19 cellular contexts compared by ENCODE assay signal in the genomic region with DNA sequence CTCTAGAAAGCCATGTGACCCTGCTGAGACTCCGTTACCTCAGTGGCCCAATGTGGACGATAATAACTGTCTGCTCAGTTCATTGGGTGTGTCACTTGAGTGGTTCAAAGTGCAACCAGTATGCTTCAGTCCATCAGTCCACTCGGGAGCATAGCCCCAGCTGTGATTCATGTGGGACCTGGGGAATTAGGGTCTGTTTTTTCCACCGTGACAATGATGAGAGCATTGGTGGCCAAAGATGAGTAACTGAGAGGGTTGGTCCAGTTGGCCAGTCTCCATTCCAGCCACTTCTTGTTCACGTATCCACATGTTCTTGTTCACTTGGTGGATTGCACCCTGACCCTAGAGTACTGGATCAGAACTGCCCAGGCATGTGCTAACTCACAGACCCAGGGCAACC.
DNase-seq lines count a peak whose midpoint lies in the region; ATAC-seq and TF ChIP-seq lines count a peak whose summit lies in the region.
"Had no signal": no experiment of that assay in that cellular context is flagged by ENCODE, and none has a peak within 500 bp of the region (broad histone marks: within the 10 kb centered on the region; RNA-seq: fewer than 3 reads in every experiment).

No MANE protein-coding gene starts in this region.

- no peaks in the 10 kb centered on the region for H3K36me3 ChIP-seq in mesenchymal stem cell (ENCODE audit: control insufficient read depth in 1 of 2, insufficient read depth in 2 of 2, low read depth in 1 of 2, low read length in 2 of 2)
- H3K36me3 ChIP-seq: HAP-1 had no signal

- DNase-seq in epithelial cell of prostate (ENCODE audit: low read depth, low spot score) (no peak), glutamatergic neuron (no peak), mesenchymal stem cell (no peak), DMS 273 (lab: John Stamatoyannopoulos, UW; ENCODE audit: unreplicated experiment) (no peak), H9 (no peak)
- no peak for DNase-seq in activated CD4-positive, alpha-beta T cell treated with anti-CD3 and anti-CD28 coated beads, Interleukin-2, amount 50 U/mL, for 48 hours
- DNase-seq: C1 segment of cervical spinal cord; Calu3; CD4-positive, alpha-beta memory T cell; COR-L47; DMS 273 treated with DMSO at 0.1 percent for 48 hours; DMS79; EL; GDM1; HFFc6 had no signal

- H2AFZ ChIP-seq in mesenchymal stem cell (ENCODE audit: low read depth, low read length) (no peak overlapping the region), H9 (ENCODE audit: low read length) (no peak overlapping the region)
- H2AFZ ChIP-seq: GM23338 had no signal

- H4K91ac ChIP-seq in mesenchymal stem cell (ENCODE audit: low read length) (peak overlapping the region; percentile 11), H9 (ENCODE audit: insufficient read length, low read depth, low read length) (no peak overlapping the region)

- H2BK120ac ChIP-seq in mesenchymal stem cell (ENCODE audit: low read depth, low read length): no peak overlapping the region
- H2BK120ac ChIP-seq in H9 (ENCODE audit: low read depth, low read length, poor library complexity, severe bottlenecking): no peak overlapping the region

- 91% methylated on average over 5 of the region's 5 CpGs for WGBS in mesenchymal stem cell
- no CpG with 5 or more reads among the region's 5 CpGs for WGBS in H9 (ENCODE audit: extremely low coverage, insufficient read length, low lambda C conversion rate)

- H3K4ac ChIP-seq in mesenchymal stem cell (ENCODE audit: low read depth in 1 of 2, low read length in 2 of 2) (no peak overlapping the region), H9 (ENCODE audit: low read depth, low read length) (no peak overlapping the region)

- H3K4me3 ChIP-seq in mesenchymal stem cell (ENCODE audit: insufficient read depth in 1 of 2, low read depth in 1 of 2, low read length in 2 of 2): no peak overlapping the region
- H3K4me3 ChIP-seq: GM12878, GM23338, HAP-1 had no signal

- H3K9me3 Mint-ChIP-seq in glutamatergic neuron (ENCODE audit: unreplicated experiment) (peaks cover 1% of the 10 kb centered on the region), H9 (no peaks in the 10 kb centered on the region; a peak in 1 of 5 replicates)
- H3K9me3 Mint-ChIP-seq: CD4-positive, alpha-beta memory T cell; HFFc6 had no signal

- ATAC-seq in HG03439 (IDR thresholded peaks at IDR 0.05; ENCODE audit: unreplicated experiment): no peak
- ATAC-seq: GM12878, GM23338 had no signal

- H4K8ac ChIP-seq in mesenchymal stem cell (ENCODE audit: low read length) (no peak overlapping the region), H9 (replicated peaks; ENCODE audit: insufficient read length, low read depth, low read length) (no peak overlapping the region)

- H3K27ac ChIP-seq in epithelial cell of prostate: peak overlapping the region; percentile 71
- no peak overlapping the region for H3K27ac ChIP-seq in mesenchymal stem cell (ENCODE audit: low read length, poor library complexity, severe bottlenecking)
- no peak overlapping the region for H3K27ac ChIP-seq in H9 (ENCODE audit: insufficient read length, low read depth, low read length)

- no peaks in the 10 kb centered on the region for H3K36me3 Mint-ChIP-seq in glutamatergic neuron (ENCODE audit: unreplicated experiment)
- no peaks in the 10 kb centered on the region for H3K36me3 Mint-ChIP-seq in H9 (ENCODE audit: insufficient read depth in 1 of 3, low read depth in 3 of 3)
- H3K36me3 Mint-ChIP-seq: CD4-positive, alpha-beta memory T cell had no signal

- H3T11ph ChIP-seq in H9 (ENCODE audit: low read length): no peak overlapping the region

- H3K56ac ChIP-seq in H9 (ENCODE audit: insufficient read length, low read depth, low read length): no peak overlapping the region

- no peak overlapping the region for H4K5ac ChIP-seq in H9 (ENCODE audit: insufficient read length, low read depth, low read length)

- H3K79me1 ChIP-seq in mesenchymal stem cell (replicated peaks; ENCODE audit: low read length, poor library complexity, severe bottlenecking) (no peaks in the 10 kb centered on the region), H9 (ENCODE audit: insufficient read depth, low read depth, low read length, poor library complexity, severe bottlenecking) (no peaks in the 10 kb centered on the region)

- H3K4me3 Mint-ChIP-seq in glutamatergic neuron (ENCODE audit: unreplicated experiment) (no peak overlapping the region), H9 (no peak overlapping the region)
- H3K4me3 Mint-ChIP-seq: CD4-positive, alpha-beta memory T cell; GM23338; HFFc6 had no signal

- no peaks in the 10 kb centered on the region for H3K79me2 ChIP-seq in H9 (ENCODE audit: insufficient read depth, low read length)

- no peaks in the 10 kb centered on the region for H3K9me3 ChIP-seq in mesenchymal stem cell (ENCODE audit: control insufficient read depth, low read length)
- H3K9me3 ChIP-seq in H9 (ENCODE audit: control insufficient read depth, low read depth, low read length): no peaks in the 10 kb centered on the region
- H3K9me3 ChIP-seq: HAP-1 had no signal

- no peak overlapping the region for H2BK5ac ChIP-seq in mesenchymal stem cell (ENCODE audit: low read depth, low read length, poor library complexity, severe bottlenecking)
- H2BK5ac ChIP-seq in H9 (ENCODE audit: insufficient read length, low read length): no peak overlapping the region

- H3K27me3 ChIP-seq in mesenchymal stem cell (ENCODE audit: control insufficient read depth in 1 of 2, insufficient read depth in 1 of 2, low read length in 2 of 2): no peaks in the 10 kb centered on the region
- H3K27me3 ChIP-seq in H9 (ENCODE audit: insufficient read depth, low read length): no peaks in the 10 kb centered on the region

- H2BK15ac ChIP-seq in mesenchymal stem cell (ENCODE audit: low read depth, poor library complexity, severe bottlenecking) (no peak overlapping the region), H9 (ENCODE audit: low read depth, low read length) (no peak overlapping the region)

- H2BK12ac ChIP-seq in mesenchymal stem cell (ENCODE audit: low read length in 2 of 2) (no peak overlapping the region), H9 (ENCODE audit: insufficient read length, low read depth, low read length) (no peak overlapping the region)

- TF ChIP-seq CTCF in glutamatergic neuron (IDR thresholded peaks at IDR 0.05; ENCODE audit: partially characterized antibody, unreplicated experiment) (no peak), H9 (conservative IDR thresholded peaks at IDR 0.05) (no peak)

- H3K4me1 ChIP-seq in mesenchymal stem cell (ENCODE audit: control insufficient read depth, insufficient read depth, low read depth, low read length) (no peaks in the 10 kb centered on the region), H9 (ENCODE audit: insufficient read depth, low read length) (no peaks in the 10 kb centered on the region)
- H3K4me1 ChIP-seq: HAP-1 had no signal

- no peaks in the 10 kb centered on the region for H4K20me1 ChIP-seq in H9 (ENCODE audit: control insufficient read depth, insufficient read depth, insufficient read length)

- H3K9ac ChIP-seq in mesenchymal stem cell (ENCODE audit: low read length) (no peak overlapping the region), H9 (ENCODE audit: extremely low read depth, insufficient read length, low read length) (no peak overlapping the region)

- H3K23ac ChIP-seq in mesenchymal stem cell (ENCODE audit: low read length in 2 of 2) (no peak overlapping the region), H9 (ENCODE audit: insufficient read length, low read depth, low read length) (no peak overlapping the region)

- H3K27me3 Mint-ChIP-seq in glutamatergic neuron (ENCODE audit: unreplicated experiment) (peaks cover 5% of the 10 kb centered on the region), H9 (ENCODE audit: low read depth) (no peaks in the 10 kb centered on the region)

- no peak overlapping the region for H3K18ac ChIP-seq in mesenchymal stem cell (ENCODE audit: low read depth in 1 of 2, low read length in 2 of 2)
- H3K18ac ChIP-seq in H9 (ENCODE audit: insufficient read length, low read depth, low read length): no peak overlapping the region

- H2BK20ac ChIP-seq in H9 (ENCODE audit: low read depth, low read length, poor library complexity, severe bottlenecking): no peak overlapping the region

- H3K4me2 ChIP-seq in mesenchymal stem cell (ENCODE audit: low read length, poor library complexity, severe bottlenecking): no peak overlapping the region
- no peak overlapping the region for H3K4me2 ChIP-seq in H9 (ENCODE audit: insufficient read depth, insufficient read length, low read length)
- H3K4me2 ChIP-seq: GM23338 had no signal

- H3K14ac ChIP-seq in mesenchymal stem cell (ENCODE audit: low read length in 2 of 2) (no peak overlapping the region), H9 (ENCODE audit: insufficient read depth, low read length) (no peak overlapping the region)

- H3K4me1 Mint-ChIP-seq in glutamatergic neuron (ENCODE audit: low read depth, unreplicated experiment): peaks cover 22% of the 10 kb centered on the region
- H3K4me1 Mint-ChIP-seq in H9: no peaks in the 10 kb centered on the region
- H3K4me1 Mint-ChIP-seq: CD4-positive, alpha-beta memory T cell; GM23338 had no signal

- H3K27ac Mint-ChIP-seq in glutamatergic neuron (ENCODE audit: unreplicated experiment) (peak overlapping the region; percentile 33), H9 (no peak overlapping the region; a peak in 1 of 7 replicates)
- H3K27ac Mint-ChIP-seq: CD4-positive, alpha-beta memory T cell; GM23338; HFFc6 had no signal

- H2AK5ac ChIP-seq in mesenchymal stem cell (ENCODE audit: low read length, severe bottlenecking) (no peak overlapping the region), H9 (ENCODE audit: insufficient read length, low read length) (no peak overlapping the region)

- H3K23me2 ChIP-seq in H9 (ENCODE audit: insufficient read length, low read depth, low read length, poor library complexity, severe bottlenecking): no peaks in the 10 kb centered on the region
